ENCODE assay signal across 34 cellular contexts in genomic region chr17:54835015-54835414, GRCh38.
"Had no signal": no experiment of that assay in that cellular context is flagged by ENCODE, and none has a peak within 500 bp of the region (broad histone marks: within the 10 kb centered on the region; RNA-seq: fewer than 3 reads in every experiment).

No MANE protein-coding gene starts in this region.

- H3K36me3 ChIP-seq: MG63 had no signal

- H3K9me3 ChIP-seq: MG63 had no signal

- H3K4me3 ChIP-seq: MG63 had no signal

- DNase-seq: Karpas-422, Kasumi-1, MG63, MM.1S, MV-4-11, NCI-H1048, NCI-H1092, NCI-H1092 treated with DMSO at 0.1 percent for 48 hours, NCI-H1105, NCI-H1105 treated with DMSO at 0.1 percent for 48 hours, NCI-H1417, NCI-H1417 treated with DMSO at 0.1 percent for 48 hours, NCI-H1436, NCI-H1436 treated with DMSO at 0.1 percent for 48 hours, NCI-H146, NCI-H1694, NCI-H1694 treated with DMSO at 0.1 percent for 48 hours, NCI-H187, NCI-H187 treated with DMSO at 0.1 percent for 48 hours, NCI-H1930, NCI-H2029, NCI-H2029 treated with DMSO at 0.1 percent for 48 hours, NCI-H2081, NCI-H2081 treated with DMSO at 0.1 percent for 48 hours, NCI-H2107, NCI-H2171, NCI-H2171 treated with DMSO at 0.1 percent for 48 hours, NCI-H2227 treated with DMSO at 0.1 percent for 48 hours, NCI-H226, NCI-H345, NCI-H446, NCI-H446 treated with DMSO at 0.1 percent for 48 hours, NCI-H510A, NCI-H510A treated with DMSO at 0.1 percent for 48 hours had no signal
